In genomic region chr10:89327803-89328441, GRCh38 we compare ENCODE assay signal across 1 cellular context.
A peak's percentile ranks its signal among the peaks of the same experiment; 100 is the strongest.
TF ChIP-seq lines count a peak whose summit lies in the region.

IFIT3 (plus strand) TSS chr10:89327997; CDS start chr10:89328074, 77 bp downstream.

TF ChIP-seq in GM12878, 131 proteins besides CTCF, POLR2A, EP300 and RAD21 (continued from another document):
- no peak for TF ChIP-seq REST (IDR thresholded peaks at IDR 0.05; ENCODE audit: low read depth, low read length)
- TF ChIP-seq BCLAF1 (IDR thresholded peaks at IDR 0.05), result no peak
- TF ChIP-seq TCF3 (IDR thresholded peaks at IDR 0.05; ENCODE audit: borderline replicate concordance, insufficient read depth, low read depth, low read length), result no peak
- no peak for TF ChIP-seq POLR2AphosphoS2 (IDR thresholded peaks at IDR 0.05; ENCODE audit: low read depth, low read length)
- no peak for TF ChIP-seq ZBTB11 (CRISPR knock-in tag; IDR thresholded peaks at IDR 0.05)
- no peak for TF ChIP-seq RUNX3 (IDR thresholded peaks at IDR 0.05; ENCODE audit: low read length)
- TF ChIP-seq ETV6 (conservative IDR thresholded peaks at IDR 0.05 in 1 of 2, IDR thresholded peaks at IDR 0.05 in 1 of 2; ENCODE audit: borderline replicate concordance in 1 of 2, low read depth in 1 of 2), result peak in 1 of 2 experiments; percentile 97; a peak in 2 of 4 replicates
